In genomic region chr5:116572375-116573278, GRCh38 we compare ENCODE assay signal across 8 cellular contexts. TPM values are rescaled to one million over a fixed set of nuclear protein-coding genes. Genes with fewer than 3 reads are reported as not detected.
DNase-seq lines count a peak whose midpoint lies in the region; ATAC-seq and TF ChIP-seq lines count a peak whose summit lies in the region.

No MANE protein-coding gene starts in this region.

- no peak overlapping the region for H3K27ac ChIP-seq in BLaER1 treated with 17β-estradiol and CSF1 and Interleukin-3, amounts not matched to agents 10 nM and 100 nM
- peak overlapping the region in 1 of 2 donors; percentile 60 for H3K27ac ChIP-seq in coronary artery
- H3K27ac ChIP-seq in lower lobe of right lung = peak overlapping the region; percentile 75
- no peak overlapping the region for H3K27ac ChIP-seq in thoracic aorta

- no peaks in the 10 kb centered on the region for H3K9me3 ChIP-seq in BLaER1 treated with 17β-estradiol and CSF1 and Interleukin-3, amounts not matched to agents 10 nM and 100 nM (replicated peaks in 1 of 11)
- H3K9me3 ChIP-seq in lower lobe of right lung = no peaks in the 10 kb centered on the region
- H3K9me3 ChIP-seq in thoracic aorta = no peaks in the 10 kb centered on the region

- peak overlapping the region; percentile 49 to 70 (median 57); a peak in 19 of 20 replicates for H3K4me3 ChIP-seq in BLaER1 treated with 17β-estradiol and CSF1 and Interleukin-3, amounts not matched to agents 10 nM and 100 nM
- H3K4me3 ChIP-seq in coronary artery = peak overlapping the region; percentile 77
- H3K4me3 ChIP-seq in lower lobe of right lung = peak overlapping the region; percentile 69
- H3K4me3 ChIP-seq in thoracic aorta = peak overlapping the region; percentile 78

- peaks cover 78 to 100% (median 91%) of the 10 kb centered on the region in 11 experiments for H3K27me3 ChIP-seq in BLaER1 treated with 17β-estradiol and CSF1 and Interleukin-3, amounts not matched to agents 10 nM and 100 nM
- H3K27me3 ChIP-seq in lower lobe of right lung (ENCODE audit: low read depth) (peaks cover 61% of the 10 kb centered on the region), thoracic aorta (replicated peaks; ENCODE audit: insufficient read depth) (no peaks in the 10 kb centered on the region)

- H3K4me1 ChIP-seq in BLaER1 treated with 17β-estradiol and CSF1 and Interleukin-3, amounts not matched to agents 10 nM and 100 nM = peaks cover 29 to 75% (median 68%) of the 10 kb centered on the region in 10 experiments; a peak in 19 of 20 replicates
- H3K4me1 ChIP-seq in lower lobe of right lung = peaks cover 45% of the 10 kb centered on the region
- H3K4me1 ChIP-seq in thoracic aorta (ENCODE audit: control insufficient read depth in 1 of 2, low read depth in 2 of 2) = peaks cover 24 to 44% of the 10 kb centered on the region in 2 donors

- TF ChIP-seq CTCF in coronary artery (IDR thresholded peaks at IDR 0.05) (no peak), lower lobe of right lung (IDR thresholded peaks at IDR 0.05) (no peak), thoracic aorta (IDR thresholded peaks at IDR 0.05) (no peak)

- DNase-seq in NCI-H146 treated with DMSO at 0.1 percent for 48 hours (lab: John Stamatoyannopoulos, UW; ENCODE audit: unreplicated experiment) (peak; percentile 53), coronary artery (ENCODE audit: low spot score) (no peak), lower lobe of right lung (peak; percentile 47), thoracic aorta (ENCODE audit: low spot score) (no peak), GDM1 (lab: John Stamatoyannopoulos, UW) (no peak)
- DNase-seq in stimulated activated CD8-positive, alpha-beta memory T cell treated with anti-CD3 and anti-CD28 coated beads, Interleukin-4, amount 100 ng/mL, for 48 hours = no peak
- no peak for DNase-seq in activated CD4-positive, alpha-beta T cell treated with anti-CD3 and anti-CD28 coated beads, Interleukin-2, amount 50 U/mL, for 4 hours

- peak overlapping the region; percentile 85 to 99 (median 89) for H3K4me2 ChIP-seq in BLaER1 treated with 17β-estradiol and CSF1 and Interleukin-3, amounts not matched to agents 10 nM and 100 nM

- no peaks in the 10 kb centered on the region for H3K36me3 ChIP-seq in BLaER1 treated with 17β-estradiol and CSF1 and Interleukin-3, amounts not matched to agents 10 nM and 100 nM
- H3K36me3 ChIP-seq in lower lobe of right lung (no peaks in the 10 kb centered on the region), thoracic aorta (no peaks in the 10 kb centered on the region)

- ATAC-seq in lower lobe of right lung (peak; percentile 5 to 9), thoracic aorta (ENCODE audit: insufficient number of reproducible peaks, low FRiP score, low read depth) (no peak)

- peaks cover 0 to 51% (median 30%) of the 10 kb centered on the region in 11 experiments; a peak in 19 of 22 replicates for H4K20me1 ChIP-seq in BLaER1 treated with 17β-estradiol and CSF1 and Interleukin-3, amounts not matched to agents 10 nM and 100 nM

- H3K9ac ChIP-seq in BLaER1 treated with 17β-estradiol and CSF1 and Interleukin-3, amounts not matched to agents 10 nM and 100 nM = peak overlapping the region in 3 of 11 experiments; percentile 8 to 42 (median 39); a peak in 3 of 22 replicates

- intact Hi-C loops in lower lobe of right lung (cut with DNase I) = no loop called here

RNA-seq across cellular contexts. Expression of gene SEMA6A, which starts 2.0 kb away (rescaled TPM):
- 44.3 TPM for total RNA-seq in lower lobe of right lung
- total RNA-seq in thoracic aorta = 10 to 100 TPM in 1 of 2 donors, 1 to 10 TPM in 1; 7.4 to 11.4 TPM

Comparison
In these comparisons a context has a peak if more than half of its experiments do, and no peak if none do; other contexts are left out.
1. DNase-seq: peak in NCI-H146 treated with DMSO at 0.1 percent for 48 hours (single experiment) and lower lobe of right lung (single experiment); none in coronary artery (single experiment), thoracic aorta (single experiment), stimulated activated CD8-positive, alpha-beta memory T cell treated with anti-CD3 and anti-CD28 coated beads, Interleukin-4, amount 100 ng/mL, for 48 hours (single experiment), activated CD4-positive, alpha-beta T cell treated with anti-CD3 and anti-CD28 coated beads, Interleukin-2, amount 50 U/mL, for 4 hours (0 of 2) and GDM1 (single experiment).
2. Peak in every context shown above with its lines, with median percentiles within 50 percentile points of each other: H3K4me3 ChIP-seq.